In the genomic region with DNA sequence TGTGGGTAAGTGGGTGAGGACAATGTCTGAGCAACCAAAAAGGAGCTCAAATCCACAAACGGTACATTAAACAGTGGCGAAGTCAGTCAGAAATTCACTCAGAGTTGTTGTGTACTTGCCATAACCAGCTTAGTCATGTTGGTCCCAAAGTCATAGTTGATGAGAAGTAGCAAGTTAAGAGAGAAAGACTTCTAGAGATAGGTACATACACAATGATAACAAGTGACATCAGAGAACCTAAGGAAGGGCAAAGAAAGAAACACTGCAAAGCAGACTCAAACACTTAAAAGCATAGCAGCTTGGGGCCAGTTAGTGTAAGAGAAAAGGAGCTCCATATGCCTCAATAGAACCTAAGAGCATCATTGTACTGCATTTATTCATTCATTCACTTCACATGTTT, we compare ENCODE assay signal across 27 cellular contexts. TPM values are rescaled to one million over a fixed set of nuclear protein-coding genes. Genes with fewer than 3 reads are reported as not detected.
DNase-seq lines count a peak whose midpoint lies in the region; ATAC-seq, FAIRE-seq and TF ChIP-seq lines count a peak whose summit lies in the region.
"Had no signal": no experiment of that assay in that cellular context is flagged by ENCODE, and none has a peak within 500 bp of the region (broad histone marks: within the 10 kb centered on the region; RNA-seq: fewer than 3 reads in every experiment).

No MANE protein-coding gene starts in this region.

- no peaks in the 10 kb centered on the region for H3K27me3 Mint-ChIP-seq in memory B cell
- H3K27me3 Mint-ChIP-seq: central memory CD8-positive, alpha-beta T cell had no signal

- FAIRE-seq in GM12892 (lab: Jason Lieb, UNC), result peak; percentile 94
- FAIRE-seq: HTR-8/SVneo had no signal

- TF ChIP-seq POLR2A in GM12892 (IDR thresholded peaks at IDR 0.05; ENCODE audit: low read depth, low read length) (no peak), tibial nerve (IDR thresholded peaks at IDR 0.05) (no peak)

- H3K4me1 ChIP-seq in tibial nerve (no peaks in the 10 kb centered on the region), tibial artery (peaks cover 0 to 4% (median 0%) of the 10 kb centered on the region in 4 donors)
- H3K4me1 ChIP-seq: upper lobe of left lung had no signal

- H3K27me3 ChIP-seq in tibial nerve, result peaks cover 0 to 21% of the 10 kb centered on the region in 2 donors
- no peaks in the 10 kb centered on the region for H3K27me3 ChIP-seq in tibial artery
- H3K27me3 ChIP-seq: upper lobe of left lung had no signal

- DNase-seq in GM12892 (ENCODE audit: insufficient read length) (no peak), memory B cell (ENCODE audit: low spot score in 2 of 2) (peak in 1 of 2 donors; percentile 2), tibial nerve (ENCODE audit: low spot score in 2 of 2) (no peak), tibial artery (no peak), CD1c-positive myeloid dendritic cell (ENCODE audit: extremely low spot score) (no peak), iPS-NIHi11 (ENCODE audit: low spot score) (no peak)
- DNase-seq: activated naive CD4-positive, alpha-beta T cell treated with anti-CD3 and anti-CD28 coated beads, Interleukin-2, amount 50 U/mL, for 16 hours; activated T-cell treated with anti-CD3 and anti-CD28 coated beads, Interleukin-2, amount 50 U/mL, for 4 hours; aorta; foreskin melanocyte; H7; hypothalamus; islet precursor cell; NCI-H1092 treated with DMSO at 0.1 percent for 48 hours; NCI-H2081; NCI-H510A treated with DMSO at 0.1 percent for 48 hours; occipital lobe; stimulated activated CD4-positive, alpha-beta T cell treated with anti-CD3 and anti-CD28 coated beads, Interleukin-4, amount 100 ng/mL, for 24 hours; T1000; upper lobe of left lung had no signal

- H3K9me3 ChIP-seq in tibial nerve (no peaks in the 10 kb centered on the region), tibial artery (no peaks in the 10 kb centered on the region)
- H3K9me3 ChIP-seq: upper lobe of left lung had no signal

- ATAC-seq in GM21528 (IDR thresholded peaks at IDR 0.05; ENCODE audit: low FRiP score, unreplicated experiment) (peak; percentile 15), HG03432 (IDR thresholded peaks at IDR 0.05; ENCODE audit: unreplicated experiment) (peak; percentile 17), memory B cell (ENCODE audit: low read depth) (peak; percentile 3)
- ATAC-seq: activated T-cell treated with anti-CD3 and anti-CD28 coated beads, Interleukin-2, amount 50 U/mL, for 4 hours had no signal

- intact Hi-C loops in tibial artery (cut with DNase I; ENCODE audit: low total_unique reads), result no loop called here

- no peaks in the 10 kb centered on the region for H3K9me3 Mint-ChIP-seq in memory B cell
- H3K9me3 Mint-ChIP-seq: activated T-cell treated with anti-CD3 and anti-CD28 coated beads, Interleukin-2, amount 50 U/mL, for 4 hours; central memory CD8-positive, alpha-beta T cell had no signal

- peaks cover 33% of the 10 kb centered on the region for H3K4me1 Mint-ChIP-seq in memory B cell
- H3K4me1 Mint-ChIP-seq: central memory CD8-positive, alpha-beta T cell had no signal

- H3K4me3 Mint-ChIP-seq in memory B cell, result peak overlapping the region; percentile 87
- H3K4me3 Mint-ChIP-seq: activated T-cell treated with anti-CD3 and anti-CD28 coated beads, Interleukin-2, amount 50 U/mL, for 4 hours; central memory CD8-positive, alpha-beta T cell had no signal

- TF ChIP-seq CTCF in tibial nerve (IDR thresholded peaks at IDR 0.05) (no peak), tibial artery (IDR thresholded peaks at IDR 0.05) (no peak)

- WGBS in tibial nerve, 2 donors, result 88 to 93% methylated on average over 2 of the region's 2 CpGs

- H3K36me3 Mint-ChIP-seq in memory B cell, result peaks cover 3% of the 10 kb centered on the region

- H3K4me3 ChIP-seq in tibial nerve (no peak overlapping the region), tibial artery (no peak overlapping the region)
- H3K4me3 ChIP-seq: lung, smooth muscle cell, upper lobe of left lung had no signal

- H3K27ac Mint-ChIP-seq in memory B cell, result peak overlapping the region; percentile 99

- H3K27ac ChIP-seq in tibial nerve (no peak overlapping the region), tibial artery (no peak overlapping the region)
- H3K27ac ChIP-seq: epithelial cell of prostate, upper lobe of left lung had no signal

- TF ChIP-seq EP300 in tibial nerve (IDR thresholded peaks at IDR 0.05), result no peak

- H3K36me3 ChIP-seq in tibial nerve (no peaks in the 10 kb centered on the region), tibial artery (no peaks in the 10 kb centered on the region)
- H3K36me3 ChIP-seq: upper lobe of left lung had no signal

RNA-seq across cellular contexts. Expression of a gene that starts 30.2 kb away (rescaled TPM):
- 14.0 TPM for polyA plus RNA-seq in GM12892 (2012; ENCODE audit: missing spikeins)
- total RNA-seq in tibial nerve, result 10 to 100 TPM; 26.9 to 36.3 (median 30.7) TPM

RNA-seq across cellular contexts. Expression of a gene that starts 37.3 kb away (rescaled TPM):
- 24.2 TPM for polyA plus RNA-seq in GM12892 (2012; ENCODE audit: missing spikeins)
- total RNA-seq in tibial nerve, result 10 to 100 TPM; 19.5 to 26.0 (median 21.8) TPM
- total RNA-seq: smooth muscle cell had no signal
- polyA plus RNA-seq: smooth muscle cell had no signal
